ENCODE assay signal across 15 cellular contexts in the genomic region with DNA sequence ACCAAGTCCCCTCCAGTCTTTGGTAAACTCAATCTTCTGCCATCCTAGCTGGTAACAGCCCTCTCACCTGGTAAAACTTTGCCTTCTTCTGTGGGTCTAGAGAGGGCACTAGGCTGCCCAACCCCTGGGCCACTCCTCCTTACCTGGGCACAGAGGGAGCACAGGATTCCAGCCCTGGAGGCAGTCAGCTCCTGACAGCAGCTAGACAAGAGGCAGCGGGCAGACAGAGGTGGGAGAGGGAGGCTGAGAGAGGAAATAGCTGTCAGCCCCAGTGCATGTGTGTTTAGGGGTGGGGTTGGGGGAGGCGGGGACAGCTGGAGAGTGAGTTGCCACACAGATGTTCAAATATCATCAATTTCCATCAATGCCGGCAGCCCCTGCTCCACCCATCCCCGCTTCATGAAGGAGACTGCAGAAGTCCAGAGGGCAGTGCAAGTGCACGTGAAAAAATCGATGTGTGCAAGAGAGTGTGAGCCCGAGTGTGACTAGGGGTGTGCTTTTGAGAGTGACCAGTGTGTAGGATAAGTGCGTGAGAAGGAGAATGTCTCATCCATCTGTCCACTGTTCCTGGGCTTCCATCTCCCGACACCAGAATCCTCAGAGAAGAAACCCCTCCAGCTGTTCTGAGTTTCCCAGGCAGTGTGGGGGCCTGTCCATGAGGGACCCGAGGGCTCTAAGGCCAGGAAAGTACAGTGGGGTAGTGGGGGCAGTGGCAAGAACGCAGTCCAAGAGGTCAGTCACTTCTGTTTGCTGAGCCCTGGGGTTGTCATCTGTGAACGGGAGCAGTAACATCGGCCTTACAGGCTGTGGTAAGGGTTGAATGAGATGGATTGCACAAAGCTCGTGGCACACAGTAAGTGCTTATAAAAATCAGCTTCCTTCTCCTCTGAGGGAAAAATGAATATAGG. TPM values are rescaled to one million over a fixed set of nuclear protein-coding genes. Genes with fewer than 3 reads are reported as not detected.
DNase-seq lines count a peak whose midpoint lies in the region; ATAC-seq and TF ChIP-seq lines count a peak whose summit lies in the region.
"Had no signal": no experiment of that assay in that cellular context is flagged by ENCODE, and none has a peak within 500 bp of the region (broad histone marks: within the 10 kb centered on the region; RNA-seq: fewer than 3 reads in every experiment).

Gene PTGDR2 (minus strand): TSS at position 225 of the 908 bp plus-strand sequence. CDS start 2,228 bp downstream, outside the sequence.

- H3K36me3 ChIP-seq in KOPT-K1 (ENCODE audit: insufficient read depth, low read length) (peaks cover 21% of the 10 kb centered on the region), colonic mucosa (no peaks in the 10 kb centered on the region)

- H3K27ac ChIP-seq in KOPT-K1 (ENCODE audit: low read depth, low read length, poor library complexity, severe bottlenecking) (peak within 1 kb of the TSS; percentile 60), colonic mucosa (no peak within 1 kb of the TSS)
- H3K27ac ChIP-seq: 22Rv1, epithelial cell of prostate, hepatocyte, left lung had no signal

- H3K4me1 Mint-ChIP-seq in nephron progenitor cell: peaks cover 39% of the 10 kb centered on the region

- H3K27ac Mint-ChIP-seq in nephron progenitor cell: peak within 1 kb of the TSS; percentile 70

- intact Hi-C loops in colonic mucosa (cut with DNase I): no loop called here

- H3K27me3 Mint-ChIP-seq in nephron progenitor cell (ENCODE audit: low read depth, poor library complexity): peaks cover 3% of the 10 kb centered on the region

- TF ChIP-seq CTCF in colonic mucosa (IDR thresholded peaks at IDR 0.05) (no peak), nephron progenitor cell (IDR thresholded peaks at IDR 0.05) (no peak)

- ATAC-seq in GM18520 (IDR thresholded peaks at IDR 0.05; ENCODE audit: unreplicated experiment) (no peak), GM18861 (IDR thresholded peaks at IDR 0.05; ENCODE audit: unreplicated experiment) (no peak), GM21367 (IDR thresholded peaks at IDR 0.05; ENCODE audit: unreplicated experiment) (no peak)
- ATAC-seq: left lung had no signal

- peaks cover 7% of the 10 kb centered on the region for H3K36me3 Mint-ChIP-seq in nephron progenitor cell (ENCODE audit: low read depth)

- H3K4me3 Mint-ChIP-seq in nephron progenitor cell: no peak within 1 kb of the TSS

- peak within 1 kb of the TSS; percentile 17 to 54 for H3K9ac ChIP-seq in colonic mucosa (ENCODE audit: low read depth in 2 of 2, low read length in 2 of 2)

- H3K4me3 ChIP-seq in colonic mucosa: no peak within 1 kb of the TSS
- H3K4me3 ChIP-seq: hepatocyte, left lung had no signal

- peak; percentile 20 for DNase-seq in NCI-H146 (lab: John Stamatoyannopoulos, UW)
- DNase-seq in NCI-H146 treated with DMSO at 0.1 percent for 48 hours (lab: John Stamatoyannopoulos, UW; ENCODE audit: unreplicated experiment): no peak
- DNase-seq in colonic mucosa: peak; percentile 47
- DNase-seq in nephron progenitor cell: no peak
- DNase-seq: activated naive CD4-positive, alpha-beta T cell treated with Interleukin-2 at 50 U/mL for 16 hours; left lung; NCI-H1105; NCI-H446 treated with DMSO at 0.1 percent for 48 hours had no signal

- no peaks in the 10 kb centered on the region for H3K9me3 ChIP-seq in KOPT-K1 (ENCODE audit: insufficient read depth, low read length, poor library complexity, severe bottlenecking)
- H3K9me3 ChIP-seq in colonic mucosa: no peaks in the 10 kb centered on the region
- H3K9me3 ChIP-seq: left lung had no signal

- no peaks in the 10 kb centered on the region for H3K27me3 ChIP-seq in colonic mucosa
- H3K27me3 ChIP-seq: hepatocyte had no signal

- no peaks in the 10 kb centered on the region for H3K9me3 Mint-ChIP-seq in nephron progenitor cell

- peaks cover 4% of the 10 kb centered on the region for H3K4me1 ChIP-seq in colonic mucosa
- H3K4me1 ChIP-seq: left lung had no signal

RNA-seq across cellular contexts. Expression of gene PTGDR2, which starts in this region (rescaled TPM):
- total RNA-seq in colonic mucosa: 1 to 10 TPM; 3.7 to 4.7 TPM

Comparison
In these comparisons a context has a peak if more than half of its experiments do, and no peak if none do; other contexts are left out.
1. DNase-seq: peak in NCI-H146 (single experiment) and colonic mucosa (single experiment); none in NCI-H146 treated with DMSO at 0.1 percent for 48 hours (single experiment) and nephron progenitor cell (single experiment).